20 cellular contexts compared by ENCODE assay signal in genomic region chr1:63277195-63278192, GRCh38. TPM values are rescaled to one million over a fixed set of nuclear protein-coding genes. Genes with fewer than 3 reads are reported as not detected.
DNase-seq lines count a peak whose midpoint lies in the region; ATAC-seq, FAIRE-seq and TF ChIP-seq lines count a peak whose summit lies in the region.
"Had no signal": no experiment of that assay in that cellular context is flagged by ENCODE, and none has a peak within 500 bp of the region (broad histone marks: within the 10 kb centered on the region; RNA-seq: fewer than 3 reads in every experiment).

No MANE protein-coding gene starts in this region.

- peak; percentile 81 for FAIRE-seq in D721Med (lab: Jason Lieb, UNC)
- FAIRE-seq: A549, G401.6 had no signal

- TF ChIP-seq CTCF in D721Med (IDR thresholded peaks at IDR 0.05; ENCODE audit: insufficient read depth, missing control alignments), result no peak

- ATAC-seq in left colon (peak; percentile 99), GM21717 (IDR thresholded peaks at IDR 0.05; ENCODE audit: unreplicated experiment) (no peak)
- ATAC-seq: A549 had no signal

- intact Hi-C loops in left colon (cut with DNase I, micrococcal nuclease), result no loop called here

- no peak for DNase-seq in D721Med (ENCODE audit: insufficient read length, low spot score)
- peak; percentile 10 for DNase-seq in RPMI7951 (ENCODE audit: low read depth)
- DNase-seq in left colon, result peak in 1 of 2 donors; percentile 15
- peak; percentile 21 for DNase-seq in retina
- DNase-seq in NCI-H187 treated with DMSO at 0.1 percent for 48 hours (lab: John Stamatoyannopoulos, UW), result no peak
- DNase-seq in GM03348 (ENCODE audit: low spot score), result no peak
- DNase-seq: Calu3, DMS79 treated with DMSO at 0.1 percent for 48 hours, GM23248, HFFc6, KBM-7, NCI-H1092, NCI-H1694, NCI-H446, SHP77 had no signal

RNA-seq across cellular contexts. Expression of gene FOXD3, which starts 44.9 kb away (rescaled TPM):
- total RNA-seq in RPMI7951 (2014; rRNA removed; shearing (Covaris generic)), result 0.96 and 1.2 TPM in 2 replicates
- under 1 TPM; 0.27 to 0.75 TPM for total RNA-seq in left colon
- total RNA-seq: GM23248, HFFc6, MCF 10A, Peyer's patch had no signal

Comparison
In these comparisons a context has a peak if more than half of its experiments do, and no peak if none do; other contexts are left out.
1. DNase-seq: peak in RPMI7951 (single experiment) and retina (single experiment); none in D721Med (single experiment), NCI-H187 treated with DMSO at 0.1 percent for 48 hours (single experiment) and GM03348 (single experiment).